ENCODE assay signal across 10 cellular contexts in the genomic region with DNA sequence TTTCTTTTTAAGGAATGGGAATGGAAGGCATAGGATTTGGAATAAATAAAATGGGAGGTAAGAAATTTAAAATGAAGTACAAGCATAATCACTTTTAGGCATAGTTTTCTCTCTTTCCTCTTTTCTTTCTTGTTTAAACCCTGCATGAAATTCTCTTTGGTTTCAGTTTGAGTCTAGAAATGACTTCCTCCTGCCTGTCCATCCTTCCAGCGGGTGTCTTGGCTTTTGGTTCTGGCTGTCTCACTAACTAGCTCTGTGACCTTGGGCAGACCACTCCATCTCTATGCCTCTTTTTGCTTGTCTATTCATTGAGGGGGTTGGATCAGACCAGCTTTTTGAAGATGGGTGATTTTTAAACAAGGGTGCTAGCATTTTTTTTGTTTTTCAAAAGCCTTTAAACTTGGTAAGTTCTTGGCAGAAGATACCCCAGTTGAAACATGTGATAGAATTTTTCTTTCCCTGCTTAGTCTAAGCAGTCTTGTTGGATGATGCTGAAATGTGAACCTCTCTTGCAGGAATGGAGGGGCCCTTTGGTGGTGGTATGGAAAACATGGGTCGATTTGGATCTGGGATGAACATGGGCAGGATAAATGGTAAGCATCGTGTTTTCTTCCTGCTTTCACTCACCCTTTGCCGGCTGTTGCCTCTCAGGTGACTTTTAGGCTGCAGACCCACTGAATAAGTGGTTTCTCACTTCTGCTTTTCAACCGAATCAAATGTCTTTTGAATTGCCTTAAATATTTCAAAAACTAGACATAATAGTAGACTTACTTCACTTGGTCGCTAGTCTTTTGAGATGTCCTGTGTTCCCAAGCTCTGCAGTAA. TPM values are rescaled to one million over a fixed set of nuclear protein-coding genes. Genes with fewer than 3 reads are reported as not detected.
DNase-seq lines count a peak whose midpoint lies in the region; ATAC-seq and TF ChIP-seq lines count a peak whose summit lies in the region.
"Had no signal": no experiment of that assay in that cellular context is flagged by ENCODE, and none has a peak within 500 bp of the region (broad histone marks: within the 10 kb centered on the region; RNA-seq: fewer than 3 reads in every experiment).

No MANE protein-coding gene starts in this region.

- no peak overlapping the region for H2BK12ac ChIP-seq in trophoblast cell (ENCODE audit: low read length)

- H3K9ac ChIP-seq in trophoblast cell (ENCODE audit: low read length) = no peak overlapping the region

- H3K36me3 Mint-ChIP-seq in MCF 10A (ENCODE audit: insufficient read depth, unreplicated experiment) = peaks cover 100% of the 10 kb centered on the region
- peaks cover 84% of the 10 kb centered on the region for H3K36me3 Mint-ChIP-seq in activated CD4-positive, alpha-beta memory T cell treated with anti-CD3 and anti-CD28 coated beads, Interleukin-2, amount 10 ng/mL, durations not matched to agents 7 days and 5 days (ENCODE audit: low read depth)

- no peaks in the 10 kb centered on the region for H3K9me3 Mint-ChIP-seq in MCF 10A (ENCODE audit: unreplicated experiment)
- H3K9me3 Mint-ChIP-seq in activated CD4-positive, alpha-beta memory T cell treated with anti-CD3 and anti-CD28 coated beads, Interleukin-2, amount 10 ng/mL, durations not matched to agents 7 days and 5 days = no peaks in the 10 kb centered on the region

- no peaks in the 10 kb centered on the region for H3K4me1 ChIP-seq in breast epithelium
- no peaks in the 10 kb centered on the region for H3K4me1 ChIP-seq in trophoblast cell (ENCODE audit: control insufficient read depth in 1 of 2, insufficient read depth in 2 of 2, low read length in 2 of 2)

- POLR2A ChIA-PET in MCF 10A (lab: Yijun Ruan, JAX) = interaction anchor here (0.6 to 1.2 kb wide), 3 partner anchors 28 to 358 kb away, joined by 3 read pairs; no protein-coding TSS in a partner anchor
- POLR2A ChIA-PET in activated CD4-positive, alpha-beta memory T cell treated with anti-CD3 and anti-CD28 coated beads, Interleukin-2, amount 10 ng/mL, durations not matched to agents 7 days and 5 days (lab: Charles Lee) = no interaction called here

- no peak overlapping the region for H3K4me3 ChIP-seq in breast epithelium
- no peak overlapping the region for H3K4me3 ChIP-seq in trophoblast cell (ENCODE audit: low read depth, low read length)

- H3K27ac Mint-ChIP-seq in MCF 10A (ENCODE audit: low read depth, unreplicated experiment) = no peak overlapping the region
- peak overlapping the region; percentile 65 for H3K27ac Mint-ChIP-seq in activated CD4-positive, alpha-beta memory T cell treated with anti-CD3 and anti-CD28 coated beads, Interleukin-2, amount 10 ng/mL, durations not matched to agents 7 days and 5 days

- no peak overlapping the region for H4K12ac ChIP-seq in trophoblast cell (ENCODE audit: low read depth, low read length)

- intact Hi-C loops in MCF 10A (cut with micrococcal nuclease) = no loop called here
- intact Hi-C loops in breast epithelium (cut with DNase I; ENCODE audit: low total_unique reads) = no loop called here

- TF ChIP-seq POLR2A in breast epithelium (IDR thresholded peaks at IDR 0.05) = no peak

- no peak for TF ChIP-seq CTCF in MCF 10A (IDR thresholded peaks at IDR 0.05; ENCODE audit: unreplicated experiment)
- no peak for TF ChIP-seq CTCF in breast epithelium (IDR thresholded peaks at IDR 0.05)

- no peak overlapping the region for H3K27ac ChIP-seq in breast epithelium
- H3K27ac ChIP-seq in trophoblast cell (ENCODE audit: low read depth, low read length) = no peak overlapping the region

- H3K18ac ChIP-seq in trophoblast cell (ENCODE audit: low read length) = no peak overlapping the region

- peaks cover 4% of the 10 kb centered on the region for H3K79me2 ChIP-seq in trophoblast cell (ENCODE audit: control insufficient read depth, insufficient read depth, low read length, poor library complexity)

- no peak overlapping the region for H4K91ac ChIP-seq in trophoblast cell (ENCODE audit: low read depth, low read length)

- no peak overlapping the region for H3K4me3 Mint-ChIP-seq in MCF 10A (ENCODE audit: unreplicated experiment)
- H3K4me3 Mint-ChIP-seq in activated CD4-positive, alpha-beta memory T cell treated with anti-CD3 and anti-CD28 coated beads, Interleukin-2, amount 10 ng/mL, durations not matched to agents 7 days and 5 days = no peak overlapping the region

- no peak overlapping the region for H4K8ac ChIP-seq in trophoblast cell (ENCODE audit: low read depth, low read length)

- no peak overlapping the region for H2AFZ ChIP-seq in trophoblast cell (ENCODE audit: insufficient read depth, low read length, poor library complexity)

- H2AK5ac ChIP-seq in trophoblast cell (ENCODE audit: low read length) = no peak overlapping the region

- no peaks in the 10 kb centered on the region for H3K79me1 ChIP-seq in trophoblast cell (ENCODE audit: low read length)

- no peak overlapping the region for H3K4me2 ChIP-seq in trophoblast cell (ENCODE audit: low read length)

- CTCF ChIA-PET in MCF 10A (lab: Yijun Ruan, JAX) = interaction anchor here (0.6 to 1.8 kb wide), 5 partner anchors 13 to 107 kb away, joined by 3 to 6 read pairs (median 3); a partner anchor contains a TSS
- CTCF ChIA-PET in activated CD4-positive, alpha-beta memory T cell treated with anti-CD3 and anti-CD28 coated beads, Interleukin-2, amount 10 ng/mL, durations not matched to agents 7 days and 5 days (lab: Charles Lee) = interaction anchor here (1.0 kb wide), 2 partner anchors 11 to 107 kb away, joined by 3 to 4 read pairs; no protein-coding TSS in a partner anchor

- no peak overlapping the region for H2BK120ac ChIP-seq in trophoblast cell (ENCODE audit: insufficient read depth, low read length, poor library complexity)

- no peak overlapping the region for H3K14ac ChIP-seq in trophoblast cell (ENCODE audit: low read length)

- DNase-seq in MCF 10A (ENCODE audit: unreplicated experiment) (no peak), breast epithelium (ENCODE audit: low spot score in 2 of 2) (no peak), LoVo (ENCODE audit: low spot score) (no peak), trophoblast cell (no peak), DMS153 (lab: John Stamatoyannopoulos, UW) (no peak)
- DNase-seq in activated CD4-positive, alpha-beta memory T cell treated with anti-CD3 and anti-CD28 coated beads, Interleukin-2, amount 10 ng/mL, durations not matched to agents 7 days and 5 days = no peak
- no peak for DNase-seq in stimulated activated CD4-positive, alpha-beta T cell treated with anti-CD3 and anti-CD28 coated beads, Interleukin-1b, Interleukin-23, amount 100 ng/mL, for 48 hours
- DNase-seq: NCI-H1436, SHP77 had no signal

- no peak overlapping the region for H3K23ac ChIP-seq in trophoblast cell (ENCODE audit: low read length)

- H3K4ac ChIP-seq in trophoblast cell (ENCODE audit: low read depth, low read length) = no peak overlapping the region

- H3K4me1 Mint-ChIP-seq in MCF 10A (ENCODE audit: insufficient read depth, unreplicated experiment) = peaks cover 8% of the 10 kb centered on the region
- H3K4me1 Mint-ChIP-seq in activated CD4-positive, alpha-beta memory T cell treated with anti-CD3 and anti-CD28 coated beads, Interleukin-2, amount 10 ng/mL, durations not matched to agents 7 days and 5 days = peaks cover 67% of the 10 kb centered on the region

- H3K9me3 ChIP-seq in breast epithelium (no peaks in the 10 kb centered on the region), trophoblast cell (ENCODE audit: insufficient read depth, low read depth, low read length) (no peaks in the 10 kb centered on the region)

- no peak overlapping the region for H2BK5ac ChIP-seq in trophoblast cell (ENCODE audit: low read depth, low read length, poor library complexity)

- ATAC-seq in HG03135 (IDR thresholded peaks at IDR 0.05; ENCODE audit: unreplicated experiment) = peak; percentile 59

- H3K36me3 ChIP-seq in breast epithelium (peaks cover 8% of the 10 kb centered on the region), trophoblast cell (ENCODE audit: control insufficient read depth in 1 of 2, insufficient read depth in 2 of 2, low read length in 2 of 2) (peaks cover 68 to 83% of the 10 kb centered on the region in 2 experiments)

- no peaks in the 10 kb centered on the region for H3K27me3 ChIP-seq in breast epithelium
- no peaks in the 10 kb centered on the region for H3K27me3 ChIP-seq in trophoblast cell (ENCODE audit: insufficient read depth, low read length)

- no peaks in the 10 kb centered on the region for H3K27me3 Mint-ChIP-seq in MCF 10A (ENCODE audit: insufficient read depth, unreplicated experiment)
- no peaks in the 10 kb centered on the region for H3K27me3 Mint-ChIP-seq in activated CD4-positive, alpha-beta memory T cell treated with anti-CD3 and anti-CD28 coated beads, Interleukin-2, amount 10 ng/mL, durations not matched to agents 7 days and 5 days

- BruUV-seq in MCF 10A (replicated peaks; lab: Mats Ljungman, UMichigan) = TSS peak; percentile 5

- no CpG with 5 or more reads among the region's 6 CpGs for WGBS in trophoblast cell (ENCODE audit: extremely low coverage, insufficient coverage, insufficient read length)

RNA-seq across cellular contexts. Expression of a gene that starts 28.6 kb away (rescaled TPM):
- total RNA-seq in MCF 10A (2022) = 0.15 TPM in 1 of 2 replicates, not detected in the other
- under 1 TPM; 0.16 to 0.73 (median 0.33) TPM for total RNA-seq in breast epithelium
- total RNA-seq in activated CD4-positive, alpha-beta memory T cell treated with anti-CD3 and anti-CD28 coated beads, Interleukin-2, amount 10 ng/mL, durations not matched to agents 7 days and 5 days = under 1 TPM; 0.58 to 0.63 TPM
- 0.07 and 0.11 TPM in 2 replicates for polyA plus RNA-seq in trophoblast cell (2013)

RNA-seq across cellular contexts. Expression of a gene that starts 29.1 kb away (rescaled TPM):
- 149 and 161 TPM in 2 replicates for total RNA-seq in MCF 10A (2022)
- 100 to 1,000 TPM in 2 of 3 donors, 10 to 100 TPM in 1; 84.8 to 153 (median 116) TPM for total RNA-seq in breast epithelium
- 100 to 1,000 TPM; 205 to 211 TPM for total RNA-seq in activated CD4-positive, alpha-beta memory T cell treated with anti-CD3 and anti-CD28 coated beads, Interleukin-2, amount 10 ng/mL, durations not matched to agents 7 days and 5 days
- polyA plus RNA-seq in trophoblast cell (2013) = 145 and 148 TPM in 2 replicates

RNA-seq across cellular contexts. Expression of a gene that starts 40.1 kb away (rescaled TPM):
- total RNA-seq in MCF 10A (2022) (16.3 and 27.2 TPM in 2 replicates), breast epithelium (10 to 100 TPM in 1 of 3 donors, 1 to 10 TPM in 2; 7.4 to 13.5 (median 7.5) TPM)
- total RNA-seq in activated CD4-positive, alpha-beta memory T cell treated with anti-CD3 and anti-CD28 coated beads, Interleukin-2, amount 10 ng/mL, durations not matched to agents 7 days and 5 days = 10 to 100 TPM; 29.7 to 33.3 TPM
- polyA plus RNA-seq in trophoblast cell (2013) = 17.6 TPM in 2 replicates
